1 cellular context compared by ENCODE assay signal in genomic region chr19:1412323-1412923, GRCh38.
TF ChIP-seq lines count a peak whose summit lies in the region.

No MANE protein-coding gene starts in this region.

TF ChIP-seq in SK-N-SH, 30 proteins besides CTCF, POLR2A, EP300 and RAD21:
- TF ChIP-seq TCF12 (IDR thresholded peaks at IDR 0.05): no peak
